In genomic region chr22:19522190-19522880, GRCh38 we compare ENCODE assay signal across 9 cellular contexts. TPM values are rescaled to one million over a fixed set of nuclear protein-coding genes. Genes with fewer than 3 reads are reported as not detected.
DNase-seq lines count a peak whose midpoint lies in the region; ATAC-seq and TF ChIP-seq lines count a peak whose summit lies in the region.
"Had no signal": no experiment of that assay in that cellular context is flagged by ENCODE, and none has a peak within 500 bp of the region (broad histone marks: within the 10 kb centered on the region; RNA-seq: fewer than 3 reads in every experiment).

No MANE protein-coding gene starts in this region.

- no peak for ATAC-seq in activated CD4-positive, CD25-positive, alpha-beta regulatory T cell treated with anti-CD3 and anti-CD28 coated beads, Interleukin-2, amount 50 U/mL, for 24 hours
- ATAC-seq in HG03565 (IDR thresholded peaks at IDR 0.05; ENCODE audit: unreplicated experiment): no peak
- ATAC-seq in HG03045 (IDR thresholded peaks at IDR 0.05; ENCODE audit: unreplicated experiment): no peak

- WGBS in hepatocyte (ENCODE audit: low lambda C conversion rate, missing lambda C conversion rate): 91% methylated on average over 14 of the region's 16 CpGs

- no peaks in the 10 kb centered on the region for H3K9me2 ChIP-seq in hepatocyte (replicated peaks; ENCODE audit: insufficient read depth)

- H2AFZ ChIP-seq in osteoblast (ENCODE audit: low read length) (no peak overlapping the region), hepatocyte (no peak overlapping the region)

- H3K4me3 ChIP-seq in osteoblast (ENCODE audit: insufficient read depth, low read length): no peak overlapping the region
- H3K4me3 ChIP-seq in hepatocyte: no peak overlapping the region

- H3K36me3 ChIP-seq in osteoblast (ENCODE audit: insufficient read depth, low read length) (no peaks in the 10 kb centered on the region), hepatocyte (replicated peaks; ENCODE audit: insufficient read depth, low read depth) (no peaks in the 10 kb centered on the region)
- H3K36me3 ChIP-seq: ascending aorta had no signal

- no peak overlapping the region for H3K4me2 ChIP-seq in osteoblast (ENCODE audit: insufficient read depth, low read length)
- H3K4me2 ChIP-seq in hepatocyte: no peak overlapping the region

- no peaks in the 10 kb centered on the region for H3K4me1 ChIP-seq in osteoblast (ENCODE audit: insufficient read depth, low read length)
- peaks cover 13% of the 10 kb centered on the region for H3K4me1 ChIP-seq in hepatocyte (ENCODE audit: insufficient read depth)
- H3K4me1 ChIP-seq: ascending aorta had no signal

- H4K20me1 ChIP-seq in osteoblast (ENCODE audit: insufficient read depth, low read length) (no peaks in the 10 kb centered on the region), hepatocyte (ENCODE audit: insufficient read depth, poor library complexity, severe bottlenecking) (no peaks in the 10 kb centered on the region)

- peaks cover 23% of the 10 kb centered on the region for H3K27me3 ChIP-seq in osteoblast (ENCODE audit: insufficient read depth, low read length)
- H3K27me3 ChIP-seq in hepatocyte: peaks cover 55% of the 10 kb centered on the region
- H3K27me3 ChIP-seq: ascending aorta had no signal

- no peak for TF ChIP-seq CTCF in osteoblast (IDR thresholded peaks at IDR 0.05; ENCODE audit: extremely low read depth, low read depth, low read length)
- TF ChIP-seq CTCF in hepatocyte (IDR thresholded peaks at IDR 0.05; ENCODE audit: poor library complexity): no peak

- no peaks in the 10 kb centered on the region for H3K79me2 ChIP-seq in osteoblast (ENCODE audit: insufficient read depth, low read length)
- H3K79me2 ChIP-seq in hepatocyte: no peaks in the 10 kb centered on the region

- H3K9me3 ChIP-seq in osteoblast (ENCODE audit: low read depth, low read length) (no peaks in the 10 kb centered on the region), hepatocyte (ENCODE audit: low read depth) (no peaks in the 10 kb centered on the region)
- H3K9me3 ChIP-seq: ascending aorta had no signal

- H3K27ac ChIP-seq in osteoblast (ENCODE audit: low read depth, low read length): no peak overlapping the region
- no peak overlapping the region for H3K27ac ChIP-seq in hepatocyte
- H3K27ac ChIP-seq: ascending aorta had no signal

- DNase-seq in DMS79 treated with DMSO at 0.1 percent for 48 hours (lab: John Stamatoyannopoulos, UW) (peak; percentile 66), NCI-H2081 treated with DMSO at 0.1 percent for 48 hours (lab: John Stamatoyannopoulos, UW) (peak; percentile 69), ecto neural progenitor cell (ENCODE audit: low spot score) (peak; percentile 46), osteoblast (ENCODE audit: insufficient read length, low spot score, missing footprints) (peak; percentile 80), hepatocyte (ENCODE audit: low spot score) (no peak)

RNA-seq across cellular contexts. Expression of gene CLDN5, which starts 1.9 kb away (rescaled TPM):
- total RNA-seq in osteoblast (not detected in 2 replicates), hepatocyte (4.9 and 8.9 TPM in 2 replicates)
- polyA plus RNA-seq in hepatocyte: 9.9 and 12.0 TPM in 2 replicates

RNA-seq across cellular contexts. Expression of gene CDC45, which starts 42.6 kb away (rescaled TPM):
- total RNA-seq in osteoblast (0.72 and 1.5 TPM in 2 replicates), hepatocyte (6.5 and 7.1 TPM in 2 replicates)
- polyA plus RNA-seq in hepatocyte: 3.5 and 3.7 TPM in 2 replicates
- total RNA-seq: ascending aorta had no signal

RNA-seq across cellular contexts. Expression of gene UFD1, which starts 43.3 kb away (rescaled TPM):
- 53.9 and 56.8 TPM in 2 replicates for total RNA-seq in osteoblast
- total RNA-seq in hepatocyte: 48.6 and 51.5 TPM in 2 replicates
- polyA plus RNA-seq in hepatocyte: 79.1 and 86.0 TPM in 2 replicates
